In the genomic region with DNA sequence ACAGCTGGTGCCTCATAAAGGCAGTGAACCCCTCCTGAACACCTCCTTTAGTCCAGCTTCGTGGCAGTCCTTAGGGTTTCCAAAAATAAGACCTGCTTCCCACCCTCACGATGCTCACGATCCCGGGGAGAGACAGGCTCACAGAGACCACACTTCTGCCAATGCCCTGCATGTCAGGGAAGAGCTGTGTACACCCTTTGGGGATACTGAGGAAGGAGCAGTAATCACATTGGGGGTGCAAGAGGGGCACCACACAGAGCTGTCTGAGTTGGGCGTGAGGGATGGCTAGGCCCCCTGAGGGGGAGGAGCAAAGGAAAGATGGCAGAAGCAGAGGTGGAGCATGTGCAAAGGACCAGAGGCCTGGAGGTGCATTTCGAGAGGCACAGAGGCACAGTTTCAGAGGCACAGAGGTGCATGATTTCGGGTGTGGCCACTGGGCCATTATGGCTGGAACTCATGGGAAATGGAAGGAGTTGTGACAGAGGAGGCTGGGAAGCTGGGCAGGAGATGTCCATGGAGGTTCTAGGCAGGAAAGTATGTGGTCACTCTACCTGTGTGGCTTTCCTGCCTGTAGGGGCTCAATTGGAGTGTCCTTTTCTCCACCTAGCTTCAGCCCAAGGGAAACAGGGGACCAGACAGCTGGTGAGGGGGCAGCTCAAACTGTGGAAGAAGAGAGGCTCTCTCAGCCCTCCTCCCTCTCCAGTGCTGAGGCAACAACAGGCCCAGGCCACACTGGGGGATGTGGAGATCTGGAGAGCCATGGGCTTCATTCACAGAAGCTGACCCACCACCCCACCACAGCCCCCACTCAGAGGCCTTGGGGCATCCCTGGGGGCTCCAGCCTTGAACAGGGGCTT, we compare ENCODE assay signal across 14 cellular contexts.
"Had no signal": no experiment of that assay in that cellular context is flagged by ENCODE, and none has a peak within 500 bp of the region (broad histone marks: within the 10 kb centered on the region; RNA-seq: fewer than 3 reads in every experiment).

No MANE protein-coding gene starts in this region.

- DNase-seq: activated CD4-positive, alpha-beta memory T cell treated with anti-CD3 and anti-CD28 coated beads for 36 hours; activated CD4-positive, CD25-positive, alpha-beta regulatory T cell treated with anti-CD3 and anti-CD28 coated beads, Interleukin-2, amount 50 U/mL, for 72 hours; activated naive CD4-positive, alpha-beta T cell treated with anti-CD3 and anti-CD28 coated beads, Interleukin-2, amount 50 U/mL, for 16 hours; dorsolateral prefrontal cortex; foreskin keratinocyte; heart left ventricle; spleen; stimulated activated CD4-positive, alpha-beta T cell treated with anti-CD3 and anti-CD28 coated beads, Interleukin-1b, Interleukin-23, amount 100 ng/mL, for 48 hours; stimulated activated naive B cell treated with anti-CD40 and anti-IgM and Interleukin-4, amounts not matched to agents 10 μg/mL and 1 μg/mL and 100 μg/mL, for 72 hours; T-helper 9 cell had no signal

- H3K9ac ChIP-seq: neural progenitor cell had no signal

- ATAC-seq: foreskin keratinocyte; stimulated activated naive B cell treated with anti-CD40 and anti-IgM and Interleukin-4, amounts not matched to agents 10 μg/mL and 1 μg/mL and 100 μg/mL, for 72 hours had no signal

- H3K4me1 Mint-ChIP-seq: neural progenitor cell had no signal

- H3K27me3 ChIP-seq: dorsolateral prefrontal cortex, heart left ventricle, neural progenitor cell, right lobe of liver, spleen had no signal

- H2AFZ ChIP-seq: neural progenitor cell had no signal

- H3K9me3 Mint-ChIP-seq: activated CD4-positive, alpha-beta memory T cell treated with anti-CD3 and anti-CD28 coated beads for 36 hours; activated T-helper 1 cell treated with anti-CD3 and anti-CD28 coated beads, Interleukin-12 subunit alpha, Interleukin-12 subunit beta, Interleukin-2, Interleukin-4 antibody, amounts not matched to agents 30 ng/mL and 10 ng/mL and 1 ng/mL, durations not matched to agents 14 hours and 24 hours and 36 hours; mesothelial cell of epicardium; neural progenitor cell; stimulated activated naive B cell treated with anti-CD40 and anti-IgM and Interleukin-4, amounts not matched to agents 10 μg/mL and 1 μg/mL and 100 μg/mL, for 72 hours had no signal

- H3K4me3 ChIP-seq: dorsolateral prefrontal cortex, heart left ventricle, neural progenitor cell, right lobe of liver, spleen had no signal

- H3K27me3 Mint-ChIP-seq: activated CD4-positive, alpha-beta memory T cell treated with anti-CD3 and anti-CD28 coated beads for 36 hours had no signal

- H3K4me3 Mint-ChIP-seq: activated CD4-positive, alpha-beta memory T cell treated with anti-CD3 and anti-CD28 coated beads for 36 hours; activated T-helper 1 cell treated with anti-CD3 and anti-CD28 coated beads, Interleukin-12 subunit alpha, Interleukin-12 subunit beta, Interleukin-2, Interleukin-4 antibody, amounts not matched to agents 30 ng/mL and 10 ng/mL and 1 ng/mL, durations not matched to agents 14 hours and 24 hours and 36 hours; mesothelial cell of epicardium; neural progenitor cell; stimulated activated naive B cell treated with anti-CD40 and anti-IgM and Interleukin-4, amounts not matched to agents 10 μg/mL and 1 μg/mL and 100 μg/mL, for 72 hours had no signal

- H3K27ac Mint-ChIP-seq: activated CD4-positive, alpha-beta memory T cell treated with anti-CD3 and anti-CD28 coated beads for 36 hours; activated T-helper 1 cell treated with anti-CD3 and anti-CD28 coated beads, Interleukin-12 subunit alpha, Interleukin-12 subunit beta, Interleukin-2, Interleukin-4 antibody, amounts not matched to agents 30 ng/mL and 10 ng/mL and 1 ng/mL, durations not matched to agents 14 hours and 24 hours and 36 hours; mesothelial cell of epicardium; neural progenitor cell; stimulated activated naive B cell treated with anti-CD40 and anti-IgM and Interleukin-4, amounts not matched to agents 10 μg/mL and 1 μg/mL and 100 μg/mL, for 72 hours had no signal

- H3K36me3 Mint-ChIP-seq: activated CD4-positive, alpha-beta memory T cell treated with anti-CD3 and anti-CD28 coated beads for 36 hours; mesothelial cell of epicardium; neural progenitor cell; stimulated activated naive B cell treated with anti-CD40 and anti-IgM and Interleukin-4, amounts not matched to agents 10 μg/mL and 1 μg/mL and 100 μg/mL, for 72 hours had no signal

- H3K4me1 ChIP-seq: foreskin keratinocyte, right lobe of liver had no signal

- H3K9me3 ChIP-seq: heart left ventricle, right lobe of liver, spleen had no signal

- H3K36me3 ChIP-seq: heart left ventricle, neural progenitor cell, right lobe of liver, spleen had no signal

- H3K27ac ChIP-seq: dorsolateral prefrontal cortex, foreskin keratinocyte, neural progenitor cell, right lobe of liver had no signal

- H3K4me2 ChIP-seq: neural progenitor cell had no signal
